Comparison of ENCODE assay signal across 11 cellular contexts in genomic region chr10:124699471-124700292, GRCh38. TPM values are rescaled to one million over a fixed set of nuclear protein-coding genes. Genes with fewer than 3 reads are reported as not detected.
A peak's percentile ranks its signal among the peaks of the same experiment; 100 is the strongest.
DNase-seq lines count a peak whose midpoint lies in the region; ATAC-seq, FAIRE-seq and TF ChIP-seq lines count a peak whose summit lies in the region.
"Had no signal": no experiment of that assay in that cellular context is flagged by ENCODE, and none has a peak within 500 bp of the region (broad histone marks: within the 10 kb centered on the region; RNA-seq: fewer than 3 reads in every experiment).

No MANE protein-coding gene starts in this region.

- H3K36me3 ChIP-seq in GM12878 (ENCODE audit: control insufficient read depth in 2 of 2, insufficient read depth in 2 of 2, low read length in 1 of 2) (peaks cover 2 to 14% of the 10 kb centered on the region in 2 experiments; a peak in 3 of 4 replicates), mucosa of descending colon (ENCODE audit: low read depth) (peaks cover under 1% of the 10 kb centered on the region), thyroid gland (no peaks in the 10 kb centered on the region)

- H3K27ac Mint-ChIP-seq in activated T-cell treated with anti-CD3 and anti-CD28 coated beads, Interleukin-2, amount 50 U/mL, for 24 hours = peak overlapping the region; percentile 81

- RAD21 ChIA-PET in GM12878 (lab: Charles Lee; ENCODE audit: unreplicated experiment) = interaction anchor here (3.1 to 14.0 kb wide), 3 partner anchors 11 to 41 kb away, joined by 14 to 266 read pairs (median 15); no protein-coding TSS in a partner anchor

- SMC1A ChIA-PET in GM12878 (lab: Charles Lee; ENCODE audit: uncharacterized antibody, unreplicated experiment) = interaction anchor here (1.2 to 3.8 kb wide), 3 partner anchors 18 to 41 kb away, joined by 3 to 26 read pairs (median 16); no protein-coding TSS in a partner anchor

- TF ChIP-seq EP300 in GM12878 (IDR thresholded peaks at IDR 0.05; ENCODE audit: borderline replicate concordance in 1 of 2, control insufficient read depth in 1 of 2, low read depth in 2 of 2, low read length in 2 of 2) = no peak

- H3K36me3 Mint-ChIP-seq in activated T-cell treated with anti-CD3 and anti-CD28 coated beads, Interleukin-2, amount 50 U/mL, for 24 hours (ENCODE audit: low read depth) = peaks cover 85% of the 10 kb centered on the region

- no TSS peak for BruUV-seq in GM12878 (replicated peaks; lab: Mats Ljungman, UMichigan)

- TF ChIP-seq RAD21 in GM12878 (IDR thresholded peaks at IDR 0.05; ENCODE audit: insufficient read depth, low read depth, low read length) = no peak

- H3K4me3 ChIP-seq in GM12878 (no peak overlapping the region), mucosa of descending colon (no peak overlapping the region), thyroid gland (replicated peaks in 1 of 3) (no peak overlapping the region)

- TF ChIP-seq CTCF in GM12878 (IDR thresholded peaks at IDR 0.05 in 2 of 3, conservative IDR thresholded peaks at IDR 0.05 in 1 of 3; ENCODE audit: control insufficient read depth in 2 of 3, extremely low read depth in 1 of 3, insufficient read depth in 1 of 3, low read depth in 3 of 3, low read length in 3 of 3) (no peak), mucosa of descending colon (IDR thresholded peaks at IDR 0.05) (no peak), thyroid gland (IDR thresholded peaks at IDR 0.05) (no peak)

- in situ Hi-C loops in GM12878 (cut with MboI) (no loop called here), KBM-7 (cut with MboI; ENCODE audit: low pct_unique_long_range_greater_than_20kb, low sequenced_read_pairs) (no loop called here)

- TF ChIP-seq POLR2A in GM12878 (IDR thresholded peaks at IDR 0.05; ENCODE audit: low read depth, low read length) (no peak), thyroid gland (IDR thresholded peaks at IDR 0.05) (no peak)

- no peak overlapping the region for H3K4me3 Mint-ChIP-seq in activated T-cell treated with anti-CD3 and anti-CD28 coated beads, Interleukin-2, amount 50 U/mL, for 24 hours

- peaks cover 19% of the 10 kb centered on the region for H3K79me2 ChIP-seq in GM12878 (ENCODE audit: control insufficient read depth, insufficient read depth, low read length)

- H3K4me1 Mint-ChIP-seq in activated T-cell treated with anti-CD3 and anti-CD28 coated beads, Interleukin-2, amount 50 U/mL, for 24 hours (ENCODE audit: low read depth) = peaks cover 100% of the 10 kb centered on the region

- DNase-seq in activated T-cell treated with anti-CD3 and anti-CD28 coated beads, Interleukin-2, amount 50 U/mL, for 24 hours = no peak
- no peak for DNase-seq in activated T-cell treated with anti-CD3 and anti-CD28 coated beads, Interleukin-2, amount 50 U/mL, for 48 hours
- DNase-seq in GM12878 (ENCODE audit: low read depth, low spot score) (no peak), mucosa of descending colon (peak in 2 of 3 donors; percentile 28 to 49), thyroid gland (no peak), SIG-M5 treated with dmso at 0.1 percent for 504 hours (lab: John Stamatoyannopoulos, UW; ENCODE audit: unreplicated experiment) (no peak), KBM-7 (no peak)
- DNase-seq: foreskin melanocyte; NCI-H1930; stimulated activated CD4-positive, alpha-beta T cell treated with anti-CD3 and anti-CD28 coated beads, Interleukin-4, amount 100 ng/mL, for 1 hour had no signal

- intact Hi-C loops in GM12878 (cut with micrococcal nuclease; ENCODE audit: unreplicated experiment) = no loop called here
- intact Hi-C loops in mucosa of descending colon (cut with DNase I, micrococcal nuclease) = no loop called here
- intact Hi-C loops in thyroid gland (cut with DNase I) = loop anchor here (5.0 to 10.0 kb wide), 2 partner anchors 38 to 75 kb away; no protein-coding TSS in a partner anchor

- H3K27ac ChIP-seq in GM12878 (ENCODE audit: control insufficient read depth, insufficient read depth) = peak overlapping the region; percentile 60
- H3K27ac ChIP-seq in thyroid gland = peak overlapping the region; percentile 75 to 92 (median 91)

- no peaks in the 10 kb centered on the region for H3K27me3 Mint-ChIP-seq in activated T-cell treated with anti-CD3 and anti-CD28 coated beads, Interleukin-2, amount 50 U/mL, for 24 hours

- H3K27me3 ChIP-seq in GM12878 (replicated peaks in 1 of 2; ENCODE audit: control insufficient read depth in 2 of 2, insufficient read depth in 2 of 2, low read length in 1 of 2) (no peaks in the 10 kb centered on the region), thyroid gland (no peaks in the 10 kb centered on the region)

- no peak overlapping the region for H2AFZ ChIP-seq in GM12878 (ENCODE audit: control insufficient read depth, low read depth, low read length)

- CTCF ChIA-PET in GM12878 (lab: Yijun Ruan, JAX) = interaction anchor here (1.3 to 6.1 kb wide), 3 partner anchors 10 to 41 kb away, joined by 4 to 74 read pairs (median 5); no protein-coding TSS in a partner anchor

- H3K4me2 ChIP-seq in GM12878 (ENCODE audit: control insufficient read depth, insufficient read depth) = peak overlapping the region; percentile 38

- H3K9me3 ChIP-seq in GM12878 (replicated peaks; ENCODE audit: control insufficient read depth, insufficient read depth, low read length) (no peaks in the 10 kb centered on the region), mucosa of descending colon (no peaks in the 10 kb centered on the region), thyroid gland (no peaks in the 10 kb centered on the region)

- no peaks in the 10 kb centered on the region for H3K9me3 Mint-ChIP-seq in activated T-cell treated with anti-CD3 and anti-CD28 coated beads, Interleukin-2, amount 50 U/mL, for 24 hours

- POLR2A ChIA-PET in GM12878 (lab: Charles Lee) = interaction anchor here (1.1 to 3.8 kb wide), 3 partner anchors 11 to 42 kb away, joined by 3 to 17 read pairs (median 5); no protein-coding TSS in a partner anchor

- WGBS in GM12878 (ENCODE audit: insufficient coverage, insufficient replicate concordance, low lambda C conversion rate, missing lambda C conversion rate) = 26% methylated on average over 18 of the region's 18 CpGs
- WGBS in thyroid gland, 2 donors = 90 to 93% methylated on average over 16 to 18 of the region's 18 CpGs

- H3K9ac ChIP-seq in GM12878 (ENCODE audit: control insufficient read depth, insufficient read depth, low read length) = no peak overlapping the region

- H3K4me1 ChIP-seq in GM12878 (ENCODE audit: control insufficient read depth, insufficient read depth, low read length) (peaks cover 64% of the 10 kb centered on the region), mucosa of descending colon (ENCODE audit: low read depth) (peaks cover 31% of the 10 kb centered on the region), thyroid gland (peaks cover 66 to 99% of the 10 kb centered on the region in 2 donors)

- no peak for ATAC-seq in GM12878
- ATAC-seq in mucosa of descending colon = no peak
- ATAC-seq in GM19035 (IDR thresholded peaks at IDR 0.05; ENCODE audit: unreplicated experiment) = no peak

- H4K20me1 ChIP-seq in GM12878 (ENCODE audit: control insufficient read depth, insufficient read depth) = no peaks in the 10 kb centered on the region

- FAIRE-seq in GM12878 (lab: Jason Lieb, UNC) = no peak

TF ChIP-seq in GM12878, 131 proteins besides CTCF, POLR2A, EP300 and RAD21 (continues in another document):
- TF ChIP-seq SREBF1 (IDR thresholded peaks at IDR 0.05; ENCODE audit: low read length) (no peak), POLR2AphosphoS2 (IDR thresholded peaks at IDR 0.05; ENCODE audit: low read depth, low read length) (no peak), RFX5 (IDR thresholded peaks at IDR 0.05; ENCODE audit: low read depth, low read length) (no peak), PKNOX1 (IDR thresholded peaks at IDR 0.05) (no peak), PML (IDR thresholded peaks at IDR 0.05; ENCODE audit: low read length) (no peak), MYC (IDR thresholded peaks at IDR 0.05; ENCODE audit: insufficient read depth, insufficient read length, insufficient replicate concordance, low read length, severe bottlenecking) (no peak), PAX5 (IDR thresholded peaks at IDR 0.05; ENCODE audit: borderline replicate concordance, low read depth, low read length) (no peak), RELA (IDR thresholded peaks at IDR 0.05; ENCODE audit: borderline replicate concordance, partially characterized antibody) (no peak), BHLHE40 (IDR thresholded peaks at IDR 0.05; ENCODE audit: borderline replicate concordance in 1 of 2, low read depth in 2 of 2, low read length in 1 of 2) (no peak), BMI1 (IDR thresholded peaks at IDR 0.05; ENCODE audit: borderline replicate concordance) (no peak), NFIC (IDR thresholded peaks at IDR 0.05; ENCODE audit: low read depth, low read length) (no peak), EED (IDR thresholded peaks at IDR 0.05; ENCODE audit: low read depth) (no peak), SMAD1 (IDR thresholded peaks at IDR 0.05; ENCODE audit: low read depth, partially characterized antibody) (no peak)

RNA-seq across cellular contexts. Expression of gene FAM53B, which starts 44.5 kb away (rescaled TPM):
- total RNA-seq in GM12878 (2013; cell fraction: nucleolus; rRNA removed) = 50.5 and 56.5 TPM in 2 replicates
- total RNA-seq in GM12878 (2014; rRNA removed) (20.6 and 26.3 TPM in 2 replicates), GM12878 (2014; rRNA removed; fragmentation: Illumina TruSeq; extraction: Trizol) (9.8 and 12.2 TPM in 2 replicates), GM12878 (2021) (25.2 and 26.1 TPM in 2 replicates), mucosa of descending colon (10 to 100 TPM; 37.2 to 48.0 (median 44.2) TPM), thyroid gland (10 to 100 TPM; 37.6 to 96.3 (median 80.4) TPM)
- 3.7 TPM for polyA plus RNA-seq in GM12878 (2011; ENCODE audit: low read depth)
- polyA plus RNA-seq in GM12878 (2011; rRNA removed) (6.3 and 8.6 TPM in 2 replicates), GM12878 (2014; fragmentation: Illumina TruSeq; extraction: Trizol) (2.7 and 6.5 TPM in 2 replicates), GM12878 (2014; fragmentation: Nextera tagmentation; extraction: Ambion mirVana) (under 1 TPM; 0.05 to 0.16 TPM), GM12878 (2014; rRNA removed) (14.8 and 15.6 TPM in 2 replicates), GM12878 (2016; fragmentation: Nextera tagmentation; extraction: Ambion mirVana) (1 to 10 TPM; 4.9 to 7.7 TPM)
- 10.5 and 14.4 TPM in 2 replicates for polyA plus RNA-seq in GM12878 (2011; cell fraction: cytosol; rRNA removed)
- 14.4 and 19.5 TPM in 2 replicates for polyA plus RNA-seq in GM12878 (2011; cell fraction: nucleus; rRNA removed)
- 7.8 and 8.4 TPM in 2 replicates for polyA plus RNA-seq in GM12878 (2012)
- 15.6 and 28.6 TPM in 2 replicates for polyA minus RNA-seq in GM12878 (2011; rRNA and poly(A)+ RNA removed)
- polyA minus RNA-seq in GM12878 (2011; cell fraction: cytosol; rRNA and poly(A)+ RNA removed) = 13.3 and 14.2 TPM in 2 replicates
- polyA minus RNA-seq in GM12878 (2011; cell fraction: nucleus; rRNA and poly(A)+ RNA removed) = 11.6 and 25.5 TPM in 2 replicates

Comparison
In these comparisons a context has a peak if more than half of its experiments do, and no peak if none do; other contexts are left out.
1. DNase-seq: peak in mucosa of descending colon (2 of 3); none in activated T-cell treated with anti-CD3 and anti-CD28 coated beads, Interleukin-2, amount 50 U/mL, for 24 hours (single experiment), activated T-cell treated with anti-CD3 and anti-CD28 coated beads, Interleukin-2, amount 50 U/mL, for 48 hours (0 of 2), GM12878 (single experiment), thyroid gland (0 of 2), SIG-M5 treated with dmso at 0.1 percent for 504 hours (single experiment) and KBM-7 (single experiment).